22 cellular contexts compared by ENCODE assay signal in the genomic region with DNA sequence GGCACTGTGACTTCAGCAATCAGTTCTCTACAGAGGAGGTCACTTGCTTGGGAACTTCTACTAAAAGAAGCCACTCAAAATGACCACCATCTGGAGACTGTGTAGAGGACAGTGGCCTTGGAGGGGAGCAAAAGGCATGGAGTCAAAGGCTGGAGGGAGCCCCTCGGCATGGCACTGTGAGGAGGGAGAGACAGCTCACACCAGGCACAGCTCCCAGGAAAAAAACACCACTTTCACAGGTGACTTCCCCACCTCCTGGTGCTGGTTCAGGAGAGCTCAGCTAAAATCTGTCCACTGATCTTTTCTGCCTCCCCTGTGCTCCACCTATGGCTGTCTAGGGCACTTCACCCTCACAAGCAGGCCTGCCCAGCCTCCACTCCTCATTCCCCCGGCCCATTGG.
"Had no signal": no experiment of that assay in that cellular context is flagged by ENCODE, and none has a peak within 500 bp of the region (broad histone marks: within the 10 kb centered on the region; RNA-seq: fewer than 3 reads in every experiment).

No MANE protein-coding gene starts in this region.

- H3K9me3 ChIP-seq: esophagus squamous epithelium, gastrocnemius medialis, left lung, lower lobe of right lung had no signal

- H3K4me1 Mint-ChIP-seq: immature natural killer cell, mesothelial cell of epicardium had no signal

- H3K27me3 ChIP-seq: esophagus squamous epithelium, gastrocnemius medialis, hepatocyte, left lung had no signal

- ATAC-seq: esophagus mucosa, gastrocnemius medialis, left cardiac atrium, left lung, left ventricle myocardium superior, lower lobe of right lung had no signal

- H3K36me3 Mint-ChIP-seq: immature natural killer cell, mesothelial cell of epicardium had no signal

- H3K27ac ChIP-seq: coronary artery, dorsolateral prefrontal cortex, epithelial cell of prostate, esophagus squamous epithelium, gastrocnemius medialis, hepatocyte, left lung, lower lobe of right lung had no signal

- H3K4me1 ChIP-seq: esophagus squamous epithelium, gastrocnemius medialis, left lung, lower lobe of right lung had no signal

- H3K27ac Mint-ChIP-seq: immature natural killer cell, mesothelial cell of epicardium had no signal

- H3K36me3 ChIP-seq: esophagus squamous epithelium, gastrocnemius medialis, left lung, lower lobe of right lung had no signal

- H3K4me3 ChIP-seq: coronary artery, dorsolateral prefrontal cortex, esophagus squamous epithelium, gastrocnemius medialis, hepatocyte, left lung, lower lobe of right lung had no signal

- H3K9me3 Mint-ChIP-seq: mesothelial cell of epicardium had no signal

- H3K4me3 Mint-ChIP-seq: immature natural killer cell, mesothelial cell of epicardium had no signal

- DNase-seq: dermis blood vessel endothelial cell; dorsolateral prefrontal cortex; effector CD4-positive, alpha-beta T cell; effector memory CD4-positive, alpha-beta T cell; erythroblast; esophagus squamous epithelium; foreskin fibroblast; foreskin melanocyte; gastrocnemius medialis; glutamatergic neuron; hypothalamus; immature natural killer cell; left cardiac atrium; left lung; left ventricle myocardium superior; lower lobe of right lung; mesenchymal stem cell had no signal
